12 cellular contexts compared by ENCODE assay signal in the genomic region with DNA sequence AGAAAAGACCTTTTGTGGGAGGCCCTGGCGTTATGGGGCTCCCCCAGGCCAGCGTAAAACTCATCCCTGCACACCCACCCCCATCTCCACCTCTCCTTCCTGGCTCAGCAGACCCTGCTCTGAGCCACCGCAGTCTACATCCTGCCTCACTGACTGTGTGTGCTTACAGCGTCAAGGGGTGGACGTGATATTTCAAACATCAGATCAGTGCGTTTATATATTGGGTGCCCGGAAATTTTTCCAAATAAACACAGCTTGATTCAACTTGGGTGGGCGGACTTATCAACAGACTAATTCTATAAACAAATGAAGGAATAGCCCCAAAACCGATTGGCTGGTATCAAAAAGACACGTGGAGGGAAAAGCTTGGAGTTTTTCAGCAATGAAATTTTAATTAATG. TPM values are rescaled to one million over a fixed set of nuclear protein-coding genes. Genes with fewer than 3 reads are reported as not detected.
DNase-seq lines count a peak whose midpoint lies in the region; ATAC-seq and TF ChIP-seq lines count a peak whose summit lies in the region.
"Had no signal": no experiment of that assay in that cellular context is flagged by ENCODE, and none has a peak within 500 bp of the region (broad histone marks: within the 10 kb centered on the region; RNA-seq: fewer than 3 reads in every experiment).

No MANE protein-coding gene starts in this region.

- in situ Hi-C loops in astrocyte of the cerebellum (cut with HindIII; ENCODE audit: low sequenced_read_pairs) = no loop called here

- H3K27me3 Mint-ChIP-seq in natural killer cell (ENCODE audit: low read depth in 2 of 2) = peaks cover 64 to 74% of the 10 kb centered on the region in 2 donors

- no peak overlapping the region for H3K4me3 Mint-ChIP-seq in natural killer cell
- H3K4me3 Mint-ChIP-seq: stimulated activated naive CD8-positive, alpha-beta T cell treated with anti-CD3 and anti-CD28 coated beads, Interleukin-15, amount 100 ng/mL, for 72 hours had no signal

- no peaks in the 10 kb centered on the region for H3K9me3 Mint-ChIP-seq in natural killer cell
- H3K9me3 Mint-ChIP-seq: stimulated activated naive CD8-positive, alpha-beta T cell treated with anti-CD3 and anti-CD28 coated beads, Interleukin-15, amount 100 ng/mL, for 72 hours had no signal

- ATAC-seq in GM21825 (IDR thresholded peaks at IDR 0.05; ENCODE audit: unreplicated experiment) (no peak), GM21529 (IDR thresholded peaks at IDR 0.05; ENCODE audit: unreplicated experiment) (no peak), natural killer cell (no peak)
- ATAC-seq: stimulated activated naive CD8-positive, alpha-beta T cell treated with anti-CD3 and anti-CD28 coated beads, Interleukin-15, amount 100 ng/mL, for 72 hours had no signal

- H3K4me1 Mint-ChIP-seq in natural killer cell = peaks cover 5 to 10% of the 10 kb centered on the region in 2 donors

- H3K27me3 ChIP-seq in iPS-15b (ENCODE audit: control insufficient read depth, insufficient read depth, low read length) = peaks cover 94% of the 10 kb centered on the region
- H3K27me3 ChIP-seq in skeletal muscle satellite cell (ENCODE audit: control insufficient read depth, insufficient read depth, low read length) = no peaks in the 10 kb centered on the region

- H3K4me3 ChIP-seq in astrocyte of the cerebellum (ENCODE audit: low read depth, low read length) (peak overlapping the region; percentile 51), iPS-15b (ENCODE audit: low read depth, low read length) (peak overlapping the region; percentile 39), skeletal muscle satellite cell (ENCODE audit: low read length) (peak overlapping the region; percentile 79)

- no peak overlapping the region for H3K27ac Mint-ChIP-seq in natural killer cell
- H3K27ac Mint-ChIP-seq: stimulated activated naive CD8-positive, alpha-beta T cell treated with anti-CD3 and anti-CD28 coated beads, Interleukin-15, amount 100 ng/mL, for 72 hours had no signal

- H3K36me3 Mint-ChIP-seq in natural killer cell = no peaks in the 10 kb centered on the region

- H3K36me3 ChIP-seq in iPS-15b (ENCODE audit: control insufficient read depth, insufficient read depth, low read length) (no peaks in the 10 kb centered on the region), skeletal muscle satellite cell (ENCODE audit: insufficient read depth, low read length) (peaks cover 28% of the 10 kb centered on the region)

- no peak for TF ChIP-seq CTCF in astrocyte of the cerebellum (IDR thresholded peaks at IDR 0.05; ENCODE audit: low read depth, low read length, missing control alignments)
- no peak for TF ChIP-seq CTCF in natural killer cell (IDR thresholded peaks at IDR 0.05)

- H3K4me2 ChIP-seq in skeletal muscle satellite cell (ENCODE audit: low read length) = peak overlapping the region; percentile 90

- intact Hi-C loops in natural killer cell (cut with micrococcal nuclease) = no loop called here

- H3K9me3 ChIP-seq in iPS-15b (ENCODE audit: control insufficient read depth, insufficient read depth, low read length) (no peaks in the 10 kb centered on the region), skeletal muscle satellite cell (replicated peaks; ENCODE audit: low read length) (no peaks in the 10 kb centered on the region)

- DNase-seq in HCEC 1CT (peak; percentile 98), astrocyte of the cerebellum (ENCODE audit: low read depth) (no peak), natural killer cell (no peak), cortex of kidney (lab: John Stamatoyannopoulos, UW) (no peak)
- DNase-seq: COR-L47; NCI-H1436 treated with DMSO at 0.1 percent for 48 hours; stimulated activated CD4-positive, alpha-beta T cell treated with anti-CD3 and anti-CD28 coated beads, Interleukin-4, amount 100 ng/mL, for 1 hour; stimulated activated naive CD8-positive, alpha-beta T cell treated with anti-CD3 and anti-CD28 coated beads, Interleukin-15, amount 100 ng/mL, for 72 hours had no signal

- peaks cover 3% of the 10 kb centered on the region for H3K4me1 ChIP-seq in iPS-15b (ENCODE audit: control insufficient read depth, insufficient read depth, low read length)
- H3K4me1 ChIP-seq in skeletal muscle satellite cell (ENCODE audit: control insufficient read depth, insufficient read depth, low read length) = peaks cover 89% of the 10 kb centered on the region

- H3K9ac ChIP-seq in iPS-15b (ENCODE audit: low read depth, low read length) (no peak overlapping the region), skeletal muscle satellite cell (ENCODE audit: low read depth, low read length) (peak overlapping the region; percentile 98)

RNA-seq across cellular contexts. Expression of a gene that starts 0.3 kb away (rescaled TPM):
- total RNA-seq in skeletal muscle satellite cell (2012; rRNA removed) = 23.1 and 24.9 TPM in 2 replicates
- under 1 TPM in 1 of 3 donors, not detected in 2; 0.10 TPM for total RNA-seq in natural killer cell

RNA-seq across cellular contexts. Expression of a gene that starts 11.4 kb away (rescaled TPM):
- 3.0 and 3.5 TPM in 2 replicates for total RNA-seq in skeletal muscle satellite cell (2012; rRNA removed)
- total RNA-seq in natural killer cell = under 1 TPM in 1 of 3 donors, not detected in 2; 0.14 TPM

RNA-seq across cellular contexts. Expression of a gene that starts 23.0 kb away (rescaled TPM):
- 11.9 and 13.3 TPM in 2 replicates for total RNA-seq in skeletal muscle satellite cell (2012; rRNA removed)
- total RNA-seq in natural killer cell = 10 to 100 TPM; 14.3 to 22.0 (median 16.9) TPM
